8 cellular contexts compared by ENCODE assay signal in genomic region chr5:32245742-32246141, GRCh38.
"Had no signal": no experiment of that assay in that cellular context is flagged by ENCODE, and none has a peak within 500 bp of the region (broad histone marks: within the 10 kb centered on the region; RNA-seq: fewer than 3 reads in every experiment).

No MANE protein-coding gene starts in this region.

- H3K27me3 Mint-ChIP-seq: IgD-negative memory B cell had no signal

- H3K4me2 ChIP-seq: KMS-11 had no signal

- ATAC-seq: K562 had no signal

- DNase-seq: IMR-90, KBM-7, KG1 had no signal

- H3K27ac ChIP-seq: HL-60, KMS-11 had no signal

- H3K9ac ChIP-seq: KMS-11 had no signal

- H3K9me3 Mint-ChIP-seq: IgD-negative memory B cell had no signal

- FAIRE-seq: HTR-8/SVneo had no signal

- H3K27ac Mint-ChIP-seq: IgD-negative memory B cell had no signal

- H3K4me3 ChIP-seq: K562 had no signal

- H3K4me3 Mint-ChIP-seq: IgD-negative memory B cell had no signal
